In the genomic region with DNA sequence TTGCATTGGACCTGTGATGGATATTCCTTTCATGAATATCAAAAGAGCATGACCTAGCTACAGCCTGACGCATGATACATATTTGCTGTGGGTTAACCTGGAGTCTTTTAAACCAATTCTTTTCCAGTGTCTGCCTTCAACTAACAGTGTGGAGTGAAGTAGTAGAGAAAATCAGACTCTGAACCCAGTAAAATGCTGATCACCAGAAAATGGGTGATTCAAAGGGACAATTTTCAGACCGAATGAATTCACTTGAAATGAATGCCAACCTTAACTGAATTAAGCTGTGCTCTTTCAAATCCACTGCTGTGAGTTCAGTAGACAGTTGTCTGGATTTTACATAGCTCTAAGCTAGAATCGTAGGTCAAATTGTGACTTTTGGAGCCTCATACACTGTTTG, we compare ENCODE assay signal across 28 cellular contexts.
A peak's percentile ranks its signal among the peaks of the same experiment; 100 is the strongest.
DNase-seq lines count a peak whose midpoint lies in the region; ATAC-seq and TF ChIP-seq lines count a peak whose summit lies in the region.
"Had no signal": no experiment of that assay in that cellular context is flagged by ENCODE, and none has a peak within 500 bp of the region (broad histone marks: within the 10 kb centered on the region; RNA-seq: fewer than 3 reads in every experiment).

No MANE protein-coding gene starts in this region.

- TF ChIP-seq CTCF in SK-N-SH (IDR thresholded peaks at IDR 0.05) = no peak
- TF ChIP-seq CTCF in VCaP (conservative IDR thresholded peaks at IDR 0.05) = no peak
- no peak for TF ChIP-seq CTCF in liver (IDR thresholded peaks at IDR 0.05; ENCODE audit: low read depth, low read length, missing input control)
- TF ChIP-seq CTCF in stomach (IDR thresholded peaks at IDR 0.05) = no peak
- TF ChIP-seq CTCF in GM10248 (IDR thresholded peaks at IDR 0.05; ENCODE audit: control extremely low read depth, extremely low read depth, low read depth, missing control alignments) = no peak

- 75% methylated on average over 3 of the region's 3 CpGs for WGBS in SK-N-SH (ENCODE audit: low lambda C conversion rate)
- WGBS in liver = 32% methylated on average over 3 of the region's 3 CpGs
- 31 to 56% (median 35%) methylated on average over 3 of the region's 3 CpGs for WGBS in stomach, 5 donors

- CTCF ChIA-PET in SK-N-SH (lab: Yijun Ruan, JAX) (interaction anchor here (1.7 to 2.4 kb wide), 2 partner anchors 10 to 31 kb away, joined by 5 to 9 read pairs; no protein-coding TSS in a partner anchor), GM10248 (lab: Yijun Ruan, JAX) (interaction anchor here (6.6 kb wide), 1 partner anchor 11 kb away, joined by 72 read pairs; no protein-coding TSS in a partner anchor)

- no peak for TF ChIP-seq RAD21 in SK-N-SH (IDR thresholded peaks at IDR 0.05; ENCODE audit: low read length)
- TF ChIP-seq RAD21 in liver (IDR thresholded peaks at IDR 0.05) = peak in 1 of 2 donors; percentile 5

- H3K36me3 ChIP-seq in SK-N-SH (replicated peaks in 1 of 2; ENCODE audit: control insufficient read depth in 1 of 2, insufficient read depth in 2 of 2, low read length in 1 of 2) = peaks cover 0 to 6% of the 10 kb centered on the region in 2 experiments
- H3K36me3 ChIP-seq in liver (ENCODE audit: control insufficient read depth in 4 of 4, insufficient read depth in 3 of 4, low read depth in 1 of 4, low read length in 3 of 4) = no peaks in the 10 kb centered on the region
- H3K36me3 ChIP-seq in stomach = no peaks in the 10 kb centered on the region
- H3K36me3 ChIP-seq: lower lobe of right lung, Peyer's patch had no signal

- POLR2A ChIA-PET in SK-N-SH (lab: Yijun Ruan, JAX) (no interaction called here), GM10248 (lab: Yijun Ruan, JAX) (no interaction called here)

- no peak for TF ChIP-seq POLR2A in stomach (IDR thresholded peaks at IDR 0.05)

- H3K4me3 ChIP-seq in SK-N-SH (ENCODE audit: low read depth in 2 of 2, low read length in 1 of 2) (no peak overlapping the region), liver (ENCODE audit: low read depth in 1 of 3, low read length in 3 of 3) (no peak overlapping the region), stomach (no peak overlapping the region)
- H3K4me3 ChIP-seq: lower lobe of right lung, Peyer's patch had no signal

- no peak overlapping the region; a peak in 2 of 4 replicates for H3K27ac ChIP-seq in SK-N-SH (ENCODE audit: low read depth in 2 of 2, low read length in 1 of 2)
- peak overlapping the region; percentile 71; the same call in 1 of the 2 replicates for H3K27ac ChIP-seq in VCaP
- H3K27ac ChIP-seq in liver (ENCODE audit: low read depth in 1 of 2, low read length in 2 of 2) = peak overlapping the region; percentile 76 to 82
- peak overlapping the region; percentile 35 to 82 (median 60) for H3K27ac ChIP-seq in stomach
- H3K27ac ChIP-seq: lower lobe of right lung had no signal

- no peaks in the 10 kb centered on the region for H3K9me3 ChIP-seq in SK-N-SH
- H3K9me3 ChIP-seq in liver (ENCODE audit: control insufficient read depth in 4 of 4, low read length in 3 of 4) = no peaks in the 10 kb centered on the region
- no peaks in the 10 kb centered on the region for H3K9me3 ChIP-seq in stomach
- H3K9me3 ChIP-seq: lower lobe of right lung, Peyer's patch had no signal

- H3K27me3 ChIP-seq in SK-N-SH (ENCODE audit: insufficient read depth) (no peaks in the 10 kb centered on the region), liver (ENCODE audit: control insufficient read depth in 4 of 4, insufficient read depth in 4 of 4, low read length in 3 of 4) (no peaks in the 10 kb centered on the region), stomach (no peaks in the 10 kb centered on the region)
- H3K27me3 ChIP-seq: Peyer's patch had no signal

- H4K20me1 ChIP-seq in SK-N-SH (ENCODE audit: insufficient read depth) = peaks cover 24% of the 10 kb centered on the region; the same call in 1 of the 2 replicates

- TF ChIP-seq EP300 in SK-N-SH (IDR thresholded peaks at IDR 0.05; ENCODE audit: borderline replicate concordance in 1 of 2, low read depth in 1 of 2, low read length in 1 of 2) (no peak), stomach (IDR thresholded peaks at IDR 0.05) (no peak)

- H2AFZ ChIP-seq in SK-N-SH (ENCODE audit: low read depth) = no peak overlapping the region

- H3F3A ChIP-seq in SK-N-SH (replicated peaks; ENCODE audit: insufficient read depth) = no peaks in the 10 kb centered on the region

- no peak overlapping the region for H3K9ac ChIP-seq in SK-N-SH
- H3K9ac ChIP-seq in liver (ENCODE audit: low read depth in 1 of 2, low read length in 2 of 2) = peak overlapping the region; percentile 43 to 75

- DNase-seq in SK-N-SH (no peak), stomach (no peak), anterior cingulate cortex (lab: John Stamatoyannopoulos, UW) (no peak), OCI-M1 (lab: John Stamatoyannopoulos, UW) (no peak), GM10248 (ENCODE audit: extremely low spot score) (no peak)
- DNase-seq: 8988T; activated CD4-positive, alpha-beta memory T cell treated with anti-CD3 and anti-CD28 coated beads for 36 hours; activated CD8-positive, alpha-beta memory T cell treated with anti-CD3 and anti-CD28 coated beads, Interleukin-2, amount 50 U/mL, for 4 hours; activated naive CD4-positive, alpha-beta T cell treated with anti-CD3 and anti-CD28 coated beads, Interleukin-2, amount 10 ng/mL, durations not matched to agents 7 days and 5 days; amniotic stem cell; caudate nucleus; CD4-positive, alpha-beta T cell; dermis blood vessel endothelial cell; EL; GOT3; lower lobe of right lung; NCI-H1048; NCI-H187; NCI-H2171 treated with DMSO at 0.1 percent for 48 hours; NCI-H524 treated with DMSO at 0.1 percent for 48 hours; Peyer's patch; SIG-M5; stimulated activated naive CD4-positive, alpha-beta T cell; T-helper 1 cell had no signal

- peaks cover 5 to 9% of the 10 kb centered on the region in 2 experiments; a peak in 3 of 4 replicates for H3K4me1 ChIP-seq in SK-N-SH (ENCODE audit: control insufficient read depth in 1 of 2, insufficient read depth in 2 of 2, low read depth in 1 of 2, low read length in 1 of 2)
- peaks cover 11 to 51% (median 40%) of the 10 kb centered on the region in 4 donors for H3K4me1 ChIP-seq in liver (ENCODE audit: control insufficient read depth in 4 of 4, insufficient read depth in 4 of 4, low read length in 3 of 4)
- H3K4me1 ChIP-seq in stomach = peaks cover 31 to 98% (median 53%) of the 10 kb centered on the region in 4 donors

- no peak overlapping the region for H3K4me2 ChIP-seq in SK-N-SH

- H3K9me2 ChIP-seq in SK-N-SH = no peaks in the 10 kb centered on the region

- peaks cover 71% of the 10 kb centered on the region for H3K79me2 ChIP-seq in SK-N-SH (ENCODE audit: insufficient read depth)

- ATAC-seq in SK-N-SH treated with all-trans-retinoic acid at 6 μM for 48 hours = peak; percentile 66
- ATAC-seq: lower lobe of right lung, sciatic nerve had no signal

- intact Hi-C loops in stomach (cut with DNase I; ENCODE audit: low total_unique reads) = no loop called here

TF ChIP-seq in SK-N-SH, 30 proteins besides CTCF, POLR2A, EP300 and RAD21 (continues in another document):
- TF ChIP-seq, protein P1, sequence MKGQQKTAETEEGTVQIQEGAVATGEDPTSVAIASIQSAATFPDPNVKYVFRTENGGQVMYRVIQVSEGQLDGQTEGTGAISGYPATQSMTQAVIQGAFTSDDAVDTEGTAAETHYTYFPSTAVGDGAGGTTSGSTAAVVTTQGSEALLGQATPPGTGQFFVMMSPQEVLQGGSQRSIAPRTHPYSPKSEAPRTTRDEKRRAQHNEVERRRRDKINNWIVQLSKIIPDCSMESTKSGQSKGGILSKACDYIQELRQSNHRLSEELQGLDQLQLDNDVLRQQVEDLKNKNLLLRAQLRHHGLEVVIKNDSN (IDR thresholded peaks at IDR 0.05; ENCODE audit: borderline replicate concordance, low read depth) = no peak
- TF ChIP-seq GABPA (IDR thresholded peaks at IDR 0.05; ENCODE audit: low read depth) (no peak), YY1 (IDR thresholded peaks at IDR 0.05; ENCODE audit: low read depth) (no peak)
- TF ChIP-seq, protein P2, sequence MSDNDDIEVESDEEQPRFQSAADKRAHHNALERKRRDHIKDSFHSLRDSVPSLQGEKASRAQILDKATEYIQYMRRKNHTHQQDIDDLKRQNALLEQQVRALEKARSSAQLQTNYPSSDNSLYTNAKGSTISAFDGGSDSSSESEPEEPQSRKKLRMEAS (IDR thresholded peaks at IDR 0.05; ENCODE audit: low read depth) = no peak

TF ChIP-seq in liver, 16 proteins besides CTCF, POLR2A, EP300 and RAD21 (continues in another document):
- TF ChIP-seq HNF4A (conservative IDR thresholded peaks at IDR 0.05) (peak; percentile 47 to 68), FOXA1 (IDR thresholded peaks at IDR 0.05) (no peak), GABPA (IDR thresholded peaks at IDR 0.05 in 1 of 2, conservative IDR thresholded peaks at IDR 0.05 in 1 of 2) (no peak), FOXA2 (IDR thresholded peaks at IDR 0.05) (no peak), RXRA (IDR thresholded peaks at IDR 0.05) (no peak), TAF1 (conservative IDR thresholded peaks at IDR 0.05) (peak; percentile 23), SP1 (IDR thresholded peaks at IDR 0.05) (peak; percentile 48), HNF4G (IDR thresholded peaks at IDR 0.05) (no peak)
- TF ChIP-seq, protein P3, sequence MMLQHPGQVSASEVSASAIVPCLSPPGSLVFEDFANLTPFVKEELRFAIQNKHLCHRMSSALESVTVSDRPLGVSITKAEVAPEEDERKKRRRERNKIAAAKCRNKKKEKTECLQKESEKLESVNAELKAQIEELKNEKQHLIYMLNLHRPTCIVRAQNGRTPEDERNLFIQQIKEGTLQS (IDR thresholded peaks at IDR 0.05) = peak; percentile 19

Comparison
In these comparisons a context has a peak if more than half of its experiments do, and no peak if none do; other contexts are left out.
1. H3K27ac ChIP-seq: peak in VCaP (single experiment), liver (2 of 2) and stomach (5 of 5); none in SK-N-SH (0 of 2).